Comparison of ENCODE assay signal across 17 cellular contexts in the genomic region with DNA sequence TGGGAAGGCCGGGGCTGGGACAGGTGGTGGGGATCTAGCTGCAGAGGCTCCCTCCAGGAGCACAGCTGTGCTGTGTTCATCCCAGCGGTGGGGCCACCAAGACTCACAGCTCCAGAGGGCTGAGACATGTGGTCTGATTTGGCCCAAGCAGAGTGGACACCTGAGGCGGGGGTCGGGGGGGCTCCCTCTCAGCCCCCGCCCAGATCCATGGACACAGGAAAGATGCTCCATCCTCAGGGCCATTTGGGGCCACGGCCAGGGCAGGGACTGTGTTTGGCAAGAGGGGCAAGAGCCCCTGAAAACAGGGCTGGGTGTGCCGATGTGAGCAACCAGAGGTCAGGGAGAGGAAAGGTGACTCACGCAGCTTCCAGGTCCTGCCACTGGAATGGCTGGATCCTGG.
DNase-seq lines count a peak whose midpoint lies in the region; ATAC-seq and TF ChIP-seq lines count a peak whose summit lies in the region.
"Had no signal": no experiment of that assay in that cellular context is flagged by ENCODE, and none has a peak within 500 bp of the region (broad histone marks: within the 10 kb centered on the region; RNA-seq: fewer than 3 reads in every experiment).

No MANE protein-coding gene starts in this region.

- TF ChIP-seq POLR2A in sigmoid colon (IDR thresholded peaks at IDR 0.05) (no peak), erythroblast (IDR thresholded peaks at IDR 0.05; ENCODE audit: low read length) (no peak)

- TF ChIP-seq EP300 in sigmoid colon (IDR thresholded peaks at IDR 0.05), result no peak

- no peak overlapping the region for H3K27ac Mint-ChIP-seq in CD14-positive monocyte
- H3K27ac Mint-ChIP-seq: CD4-positive, alpha-beta T cell; H9 had no signal

- peaks cover 0 to 2% (median 1%) of the 10 kb centered on the region in 3 donors for H3K27me3 Mint-ChIP-seq in CD14-positive monocyte (ENCODE audit: low read depth in 3 of 3)
- H3K27me3 Mint-ChIP-seq: CD4-positive, alpha-beta T cell had no signal

- intact Hi-C loops in CD14-positive monocyte (cut with micrococcal nuclease), result no loop called here
- intact Hi-C loops in left lung (cut with DNase I), result no loop called here
- intact Hi-C loops in sigmoid colon (cut with DNase I), result no loop called here
- intact Hi-C loops in right cardiac atrium (cut with DNase I), result no loop called here

- WGBS in sigmoid colon, 2 donors, result 80 to 83% methylated on average over 8 of the region's 8 CpGs
- WGBS in right cardiac atrium, result 86% methylated on average over 8 of the region's 8 CpGs

- H3K36me3 ChIP-seq in H7 (replicated peaks; ENCODE audit: control insufficient read depth, insufficient read depth, low read length) (no peaks in the 10 kb centered on the region), left lung (peaks cover 0 to 11% of the 10 kb centered on the region in 2 donors), sigmoid colon (no peaks in the 10 kb centered on the region)
- H3K36me3 ChIP-seq: BE2C had no signal

- H3K4me1 ChIP-seq in left lung (no peaks in the 10 kb centered on the region), sigmoid colon (no peaks in the 10 kb centered on the region), right cardiac atrium (ENCODE audit: control insufficient read depth, insufficient read depth, low read length) (no peaks in the 10 kb centered on the region)
- H3K4me1 ChIP-seq: BE2C, Caco-2 had no signal

- H3K27me3 ChIP-seq in H7 (ENCODE audit: control insufficient read depth, insufficient read depth, low read length), result no peaks in the 10 kb centered on the region
- no peaks in the 10 kb centered on the region for H3K27me3 ChIP-seq in left lung
- peaks cover 0 to 7% (median 0%) of the 10 kb centered on the region in 3 donors for H3K27me3 ChIP-seq in sigmoid colon
- no peaks in the 10 kb centered on the region for H3K27me3 ChIP-seq in right cardiac atrium (ENCODE audit: control insufficient read depth, insufficient read depth)
- H3K27me3 ChIP-seq: BE2C had no signal

- peaks cover 35 to 58% (median 47%) of the 10 kb centered on the region in 7 donors for H3K9me3 Mint-ChIP-seq in CD14-positive monocyte

- no peak overlapping the region for H3K27ac ChIP-seq in left lung
- H3K27ac ChIP-seq in sigmoid colon, result no peak overlapping the region
- no peak overlapping the region for H3K27ac ChIP-seq in right cardiac atrium (ENCODE audit: low read length)

- no peak overlapping the region for H3K4me3 Mint-ChIP-seq in CD14-positive monocyte
- H3K4me3 Mint-ChIP-seq: CD4-positive, alpha-beta T cell; H9 had no signal

- H3K4me1 Mint-ChIP-seq in CD14-positive monocyte, result no peaks in the 10 kb centered on the region
- H3K4me1 Mint-ChIP-seq: H9 had no signal

- H3K4me3 ChIP-seq in H7 (ENCODE audit: insufficient read depth, low read depth, low read length) (no peak overlapping the region), left lung (no peak overlapping the region), sigmoid colon (no peak overlapping the region), right cardiac atrium (ENCODE audit: low read length) (no peak overlapping the region)

- peaks cover 0 to 40% of the 10 kb centered on the region in 2 donors for H3K9me3 ChIP-seq in left lung
- H3K9me3 ChIP-seq in sigmoid colon, result peaks cover 0 to 10% (median under 1%) of the 10 kb centered on the region in 4 donors
- H3K9me3 ChIP-seq in right cardiac atrium (ENCODE audit: control insufficient read depth, low read length), result no peaks in the 10 kb centered on the region
- H3K9me3 ChIP-seq: BE2C had no signal

- H3K36me3 Mint-ChIP-seq in CD14-positive monocyte, result peaks cover 34 to 51% of the 10 kb centered on the region in 2 donors

- DNase-seq in CD14-positive monocyte (ENCODE audit: low spot score), result peak; percentile 28
- peak; percentile 41 for DNase-seq in H7
- DNase-seq in left lung, result peak; percentile 15 to 54
- peak; percentile 40 for DNase-seq in sigmoid colon
- DNase-seq in DMS53 treated with DMSO at 0.1 percent for 48 hours (lab: John Stamatoyannopoulos, UW; ENCODE audit: unreplicated experiment), result no peak
- no peak for DNase-seq in NCI-H187 treated with DMSO at 0.1 percent for 48 hours (lab: John Stamatoyannopoulos, UW)
- DNase-seq in erythroblast (lab: John Stamatoyannopoulos, UW), result no peak
- DNase-seq in right cardiac atrium, result no peak
- DNase-seq: ACHN; BE2C; C1 segment of cervical spinal cord; CD4-positive, alpha-beta T cell; DMS79; GDM1; GOT3; H9 had no signal

- ATAC-seq in left lung (no peak), right cardiac atrium (no peak)

- no peak for TF ChIP-seq CTCF in CD14-positive monocyte (IDR thresholded peaks at IDR 0.05)
- TF ChIP-seq CTCF in left lung (IDR thresholded peaks at IDR 0.05), result no peak
- no peak for TF ChIP-seq CTCF in sigmoid colon (IDR thresholded peaks at IDR 0.05)

Comparison
In these comparisons a context has a peak if more than half of its experiments do, and no peak if none do; other contexts are left out.
1. DNase-seq: peak in CD14-positive monocyte (single experiment), H7 (single experiment), left lung (2 of 2) and sigmoid colon (single experiment); none in DMS53 treated with DMSO at 0.1 percent for 48 hours (single experiment), NCI-H187 treated with DMSO at 0.1 percent for 48 hours (single experiment), erythroblast (0 of 2) and right cardiac atrium (0 of 3).